Comparison of ENCODE assay signal across 11 cellular contexts in the genomic region with DNA sequence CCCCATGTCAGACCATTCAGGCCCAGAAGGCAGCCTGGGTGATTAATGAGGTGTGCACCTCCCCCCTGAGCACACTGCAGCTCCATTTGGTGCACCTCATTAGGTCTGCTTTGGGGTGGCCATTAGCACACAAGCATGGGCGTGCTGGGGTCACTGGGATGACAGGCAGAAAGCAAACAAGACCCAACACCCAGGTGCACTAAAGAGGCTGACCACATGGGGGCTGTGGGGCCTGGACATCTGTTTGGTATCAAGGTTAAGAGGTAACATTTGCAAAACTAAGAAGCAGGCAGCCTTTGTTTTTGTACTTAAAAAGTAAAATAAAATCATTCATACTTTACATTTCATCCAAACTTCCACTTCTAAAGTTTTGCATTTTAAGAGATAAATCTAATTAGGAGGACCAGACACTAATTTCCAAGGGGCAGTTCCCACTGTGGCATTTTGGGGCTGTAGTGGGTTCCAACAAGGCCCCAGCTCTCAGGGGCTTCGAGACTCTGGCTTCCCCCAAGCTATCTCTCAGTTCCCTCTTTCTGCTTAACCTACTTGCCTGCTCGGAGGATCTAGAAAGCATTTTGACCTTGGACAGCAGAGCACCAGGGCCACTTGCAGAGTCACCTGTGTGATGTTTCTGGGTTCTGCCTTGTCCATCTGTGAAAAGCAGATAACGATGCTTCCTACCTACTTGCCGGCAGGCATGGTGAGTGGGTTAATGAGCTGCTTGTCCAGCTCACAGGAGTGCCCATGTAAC.
A peak's percentile ranks its signal among the peaks of the same experiment; 100 is the strongest.
DNase-seq lines count a peak whose midpoint lies in the region; ATAC-seq and TF ChIP-seq lines count a peak whose summit lies in the region.
"Had no signal": no experiment of that assay in that cellular context is flagged by ENCODE, and none has a peak within 500 bp of the region (broad histone marks: within the 10 kb centered on the region; RNA-seq: fewer than 3 reads in every experiment).

No MANE protein-coding gene starts in this region.

- H4K5ac ChIP-seq in mesendoderm (ENCODE audit: low read length), result no peak overlapping the region

- POLR2A ChIA-PET in PC-9 (lab: Charles Lee; ENCODE audit: unreplicated experiment), result no interaction called here

- H2BK120ac ChIP-seq in mesendoderm (ENCODE audit: low read depth, low read length), result no peak overlapping the region

- H3K36me3 ChIP-seq in PC-9 (ENCODE audit: low read depth) (no peaks in the 10 kb centered on the region), mesendoderm (ENCODE audit: control insufficient read depth, insufficient read depth, low read length) (no peaks in the 10 kb centered on the region), spleen (no peaks in the 10 kb centered on the region)

- no peak overlapping the region for H2AFZ ChIP-seq in PC-9

- intact Hi-C loops in PC-9 (cut with micrococcal nuclease; ENCODE audit: unreplicated experiment) (no loop called here), spleen (cut with DNase I; ENCODE audit: low total_unique reads) (no loop called here)

- H3K9me2 ChIP-seq in PC-9 (ENCODE audit: insufficient read depth), result no peaks in the 10 kb centered on the region

- H4K8ac ChIP-seq in mesendoderm (ENCODE audit: low read depth, low read length), result no peak overlapping the region

- no peak overlapping the region for H3K9ac ChIP-seq in mesendoderm (ENCODE audit: low read length)

- no CpG with 5 or more reads among the region's 5 CpGs for WGBS in mesendoderm (ENCODE audit: extremely low coverage, insufficient coverage, low lambda C conversion rate)
- 65 to 77% (median 69%) methylated on average over 5 of the region's 5 CpGs for WGBS in spleen, 5 donors

- H2BK5ac ChIP-seq in mesendoderm (ENCODE audit: low read length), result no peak overlapping the region

- H3K9me3 ChIP-seq in PC-9 (ENCODE audit: insufficient read depth, low read depth) (no peaks in the 10 kb centered on the region), spleen (peaks cover 0 to 9% (median 0%) of the 10 kb centered on the region in 8 donors)

- H3K23ac ChIP-seq in mesendoderm (ENCODE audit: low read length), result no peak overlapping the region

- H3K4me2 ChIP-seq in PC-9 (no peak overlapping the region), mesendoderm (ENCODE audit: low read length) (no peak overlapping the region)

- peak; percentile 66 for ATAC-seq in GM18867 (IDR thresholded peaks at IDR 0.05; ENCODE audit: unreplicated experiment)
- peak; percentile 62 for ATAC-seq in HG02798 (IDR thresholded peaks at IDR 0.05; ENCODE audit: poor library complexity, unreplicated experiment)
- ATAC-seq in HG03460 (IDR thresholded peaks at IDR 0.05; ENCODE audit: unreplicated experiment), result no peak
- ATAC-seq in GM21717 (IDR thresholded peaks at IDR 0.05; ENCODE audit: unreplicated experiment), result no peak

- CTCF ChIA-PET in PC-9 (lab: Charles Lee), result no interaction called here

- H3F3A ChIP-seq in PC-9 (ENCODE audit: insufficient read depth, low read depth), result no peaks in the 10 kb centered on the region

- DNase-seq in PC-9 (no peak), mesendoderm (peak; percentile 52), NCI-H2081 (lab: John Stamatoyannopoulos, UW) (no peak), spleen (no peak)
- DNase-seq: NCI-H524 treated with DMSO at 0.1 percent for 48 hours; stimulated activated CD4-positive, alpha-beta T cell treated with anti-CD3 and anti-CD28 coated beads, Interleukin-4, amount 100 ng/mL, for 24 hours; T-helper 9 cell had no signal

- no peak overlapping the region for H2BK15ac ChIP-seq in mesendoderm (replicated peaks; ENCODE audit: low read depth)

- H3K18ac ChIP-seq in mesendoderm (ENCODE audit: low read length), result no peak overlapping the region

- H3K27ac ChIP-seq in PC-9 (no peak overlapping the region), mesendoderm (ENCODE audit: low read depth, low read length) (no peak overlapping the region), spleen (no peak overlapping the region)

- H3K27me3 ChIP-seq in PC-9 (ENCODE audit: insufficient read depth, low read depth), result 0 out of 2 replicates have a peak, but pooled peaks cover 7% of the 10 kb centered on the region
- no peaks in the 10 kb centered on the region for H3K27me3 ChIP-seq in mesendoderm (ENCODE audit: insufficient read depth, low read length, poor library complexity)
- no peaks in the 10 kb centered on the region for H3K27me3 ChIP-seq in spleen (replicated peaks in 1 of 7)

- H2AK5ac ChIP-seq in mesendoderm (ENCODE audit: low read length), result no peak overlapping the region

- no peak overlapping the region for H3K4ac ChIP-seq in mesendoderm (ENCODE audit: low read depth, low read length)

- BruUV-seq in PC-9 (replicated peaks; lab: Mats Ljungman, UMichigan), result no TSS peak

- no peak overlapping the region for H3K56ac ChIP-seq in mesendoderm (ENCODE audit: low read length)

- no peak for TF ChIP-seq POLR2A in spleen (IDR thresholded peaks at IDR 0.05)

- H3K4me3 ChIP-seq in PC-9, result no peak overlapping the region
- H3K4me3 ChIP-seq in mesendoderm (ENCODE audit: low read length), result no peak overlapping the region
- H3K4me3 ChIP-seq in spleen, result no peak overlapping the region

- H3K79me2 ChIP-seq in PC-9 (ENCODE audit: low read depth), result no peaks in the 10 kb centered on the region
- no peaks in the 10 kb centered on the region for H3K79me2 ChIP-seq in mesendoderm (ENCODE audit: control insufficient read depth, insufficient read depth, low read length)

- H3K4me1 ChIP-seq in PC-9 (replicated peaks; ENCODE audit: insufficient read depth) (no peaks in the 10 kb centered on the region), mesendoderm (ENCODE audit: control insufficient read depth, low read depth, low read length) (no peaks in the 10 kb centered on the region), spleen (no peaks in the 10 kb centered on the region)

- TF ChIP-seq CTCF in PC-9 (conservative IDR thresholded peaks at IDR 0.05), result peak; percentile 63
- no peak for TF ChIP-seq CTCF in spleen (IDR thresholded peaks at IDR 0.05 in 8 of 11, conservative IDR thresholded peaks at IDR 0.05 in 3 of 11)

- no peaks in the 10 kb centered on the region for H4K20me1 ChIP-seq in PC-9 (ENCODE audit: insufficient read depth)

- no peaks in the 10 kb centered on the region for H3K79me1 ChIP-seq in mesendoderm (ENCODE audit: low read length)

Comparison
In these comparisons a context has a peak if more than half of its experiments do, and no peak if none do; other contexts are left out.
1. ATAC-seq: peak in GM18867 (single experiment) and HG02798 (single experiment); none in HG03460 (single experiment) and GM21717 (single experiment).